ENCODE assay signal across 10 cellular contexts in the genomic region with DNA sequence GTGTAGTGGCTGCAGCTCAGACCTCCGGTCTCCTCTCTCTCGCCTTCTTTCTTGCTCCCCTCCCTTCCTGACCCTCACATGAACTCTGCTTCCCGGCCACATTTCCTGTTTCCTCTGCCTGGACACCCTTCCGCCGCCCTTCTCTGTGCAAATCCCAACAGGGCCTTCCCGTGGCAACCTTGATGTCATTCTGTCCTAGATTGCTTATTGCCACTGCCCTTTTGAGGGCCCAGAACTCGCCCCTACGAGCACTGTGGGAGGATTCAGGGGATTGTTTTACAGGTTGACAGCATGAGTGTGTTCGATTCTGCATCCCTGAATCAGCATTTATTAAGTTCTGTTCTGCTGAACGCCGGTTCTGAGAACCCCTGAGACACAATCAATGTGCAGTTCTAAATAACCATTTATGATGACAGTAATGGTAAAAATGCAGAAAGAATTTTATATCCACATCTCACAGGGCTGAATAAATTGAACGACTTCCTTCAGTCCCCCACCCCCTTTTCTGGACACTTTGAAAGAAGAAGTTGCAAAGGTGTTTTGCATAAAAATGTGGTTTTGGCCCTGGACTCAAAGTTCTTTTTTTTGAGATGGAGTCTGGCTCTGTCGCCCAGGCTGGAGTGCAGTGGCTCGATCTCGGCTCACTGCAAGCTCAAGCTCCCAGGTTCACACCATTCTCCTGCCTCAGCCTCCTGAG. TPM values are rescaled to one million over a fixed set of nuclear protein-coding genes. Genes with fewer than 3 reads are reported as not detected.
DNase-seq lines count a peak whose midpoint lies in the region; ATAC-seq, FAIRE-seq and TF ChIP-seq lines count a peak whose summit lies in the region.
"Had no signal": no experiment of that assay in that cellular context is flagged by ENCODE, and none has a peak within 500 bp of the region (broad histone marks: within the 10 kb centered on the region; RNA-seq: fewer than 3 reads in every experiment).

No MANE protein-coding gene starts in this region.

- no peak overlapping the region for H3K4me2 ChIP-seq in A549

- peaks cover 0 to 2% (median 0%) of the 10 kb centered on the region in 7 donors for H3K9me3 Mint-ChIP-seq in naive B cell
- H3K9me3 Mint-ChIP-seq in activated CD8-positive, alpha-beta memory T cell treated with anti-CD3 and anti-CD28 coated beads, Interleukin-2, amount 10 ng/mL, durations not matched to agents 7 days and 5 days (ENCODE audit: low read depth) = no peaks in the 10 kb centered on the region

- no peak for FAIRE-seq in A549 (lab: Jason Lieb, UNC)

- H3K27ac ChIP-seq in A549 = no peak overlapping the region
- no peak overlapping the region for H3K27ac ChIP-seq in duodenal mucosa (ENCODE audit: low read depth, low read length)

- 66% methylated on average over 15 of the region's 15 CpGs for WGBS in A549 (ENCODE audit: missing lambda C conversion rate)

- no peak for TF ChIP-seq EP300 in A549 (IDR thresholded peaks at IDR 0.05)

- H3K4me1 ChIP-seq in A549 (no peaks in the 10 kb centered on the region), duodenal mucosa (ENCODE audit: control insufficient read depth in 1 of 2, insufficient read depth in 2 of 2, low read length in 2 of 2) (peaks cover 11 to 20% of the 10 kb centered on the region in 2 donors)

- H3K4me3 Mint-ChIP-seq in naive B cell = peak overlapping the region; percentile 12 to 91 (median 81)
- no peak overlapping the region for H3K4me3 Mint-ChIP-seq in activated CD8-positive, alpha-beta memory T cell treated with anti-CD3 and anti-CD28 coated beads, Interleukin-2, amount 10 ng/mL, durations not matched to agents 7 days and 5 days

- no peak for DNase-seq in A549 (ENCODE audit: low read depth in 1 of 2, low spot score in 1 of 2)
- peak; percentile 31 for DNase-seq in MV-4-11 (lab: John Stamatoyannopoulos, UW)
- DNase-seq in naive B cell = peak; percentile 51
- DNase-seq in activated CD8-positive, alpha-beta memory T cell treated with anti-CD3 and anti-CD28 coated beads, Interleukin-2, amount 10 ng/mL, durations not matched to agents 7 days and 5 days = no peak
- DNase-seq in NCI-H1417 treated with DMSO at 0.1 percent for 48 hours (lab: John Stamatoyannopoulos, UW) = no peak
- DNase-seq in NCI-H2227 treated with DMSO at 0.1 percent for 48 hours (lab: John Stamatoyannopoulos, UW) = no peak
- DNase-seq in COLO829 (ENCODE audit: low spot score) = no peak
- DNase-seq: caudate nucleus had no signal

- no peak for TF ChIP-seq CTCF in A549 (IDR thresholded peaks at IDR 0.05)

- ATAC-seq in A549 (no peak), naive B cell (ENCODE audit: low read depth in 2 of 2) (peak; percentile 89)
- no peak for ATAC-seq in activated CD8-positive, alpha-beta memory T cell treated with anti-CD3 and anti-CD28 coated beads, Interleukin-2, amount 10 ng/mL, durations not matched to agents 7 days and 5 days

- no peaks in the 10 kb centered on the region for H3K27me3 ChIP-seq in duodenal mucosa (ENCODE audit: control insufficient read depth in 1 of 2, insufficient read depth in 2 of 2, low read length in 2 of 2)
- H3K27me3 ChIP-seq: tibial nerve had no signal

- CTCF ChIA-PET in A549 (lab: Yijun Ruan, JAX) = interaction anchor here (1.5 to 1.7 kb wide), 2 partner anchors 13 to 96 kb away, joined by 4 to 6 read pairs; no protein-coding TSS in a partner anchor
- CTCF ChIA-PET in activated CD8-positive, alpha-beta memory T cell treated with anti-CD3 and anti-CD28 coated beads, Interleukin-2, amount 10 ng/mL, durations not matched to agents 7 days and 5 days (lab: Charles Lee) = no interaction called here

- H3K9me3 ChIP-seq in A549 (no peaks in the 10 kb centered on the region), duodenal mucosa (ENCODE audit: control insufficient read depth in 1 of 2, low read length in 2 of 2) (no peaks in the 10 kb centered on the region)
- H3K9me3 ChIP-seq: tibial nerve had no signal

- TF ChIP-seq POLR2A in A549 (IDR thresholded peaks at IDR 0.05; ENCODE audit: low read length) = no peak

- POLR2A ChIA-PET in A549 (lab: Yijun Ruan, JAX) = no interaction called here

- H3K4me1 Mint-ChIP-seq in naive B cell = peaks cover 53 to 62% (median 59%) of the 10 kb centered on the region in 3 donors
- H3K4me1 Mint-ChIP-seq in activated CD8-positive, alpha-beta memory T cell treated with anti-CD3 and anti-CD28 coated beads, Interleukin-2, amount 10 ng/mL, durations not matched to agents 7 days and 5 days = peaks cover 9% of the 10 kb centered on the region

- H3K9ac ChIP-seq in duodenal mucosa (ENCODE audit: low read depth in 1 of 2, low read length in 2 of 2) = peak overlapping the region in 1 of 2 donors; percentile 15

- peaks cover 3 to 6% of the 10 kb centered on the region in 2 donors for H3K36me3 ChIP-seq in duodenal mucosa (ENCODE audit: control insufficient read depth in 1 of 2, insufficient read depth in 2 of 2, low read length in 2 of 2)
- H3K36me3 ChIP-seq: tibial nerve had no signal

- H3K4me3 ChIP-seq in A549 (no peak overlapping the region), duodenal mucosa (ENCODE audit: low read depth in 1 of 2, low read length in 2 of 2) (peak overlapping the region; percentile 29)

- no peaks in the 10 kb centered on the region for H3K27me3 Mint-ChIP-seq in naive B cell
- H3K27me3 Mint-ChIP-seq in activated CD8-positive, alpha-beta memory T cell treated with anti-CD3 and anti-CD28 coated beads, Interleukin-2, amount 10 ng/mL, durations not matched to agents 7 days and 5 days = peaks cover 3% of the 10 kb centered on the region

- no peak for TF ChIP-seq RAD21 in A549 (conservative IDR thresholded peaks at IDR 0.05 in 1 of 2, IDR thresholded peaks at IDR 0.05 in 1 of 2)

- peak overlapping the region; percentile 1 to 94 (median 86) for H3K27ac Mint-ChIP-seq in naive B cell
- no peak overlapping the region for H3K27ac Mint-ChIP-seq in activated CD8-positive, alpha-beta memory T cell treated with anti-CD3 and anti-CD28 coated beads, Interleukin-2, amount 10 ng/mL, durations not matched to agents 7 days and 5 days

- H3K36me3 Mint-ChIP-seq in naive B cell = no peaks in the 10 kb centered on the region
- no peaks in the 10 kb centered on the region for H3K36me3 Mint-ChIP-seq in activated CD8-positive, alpha-beta memory T cell treated with anti-CD3 and anti-CD28 coated beads, Interleukin-2, amount 10 ng/mL, durations not matched to agents 7 days and 5 days

TF ChIP-seq in A549, 52 proteins besides CTCF, POLR2A, EP300 and RAD21:
- TF ChIP-seq CBX8 (IDR thresholded peaks at IDR 0.05) (no peak), MAFK (IDR thresholded peaks at IDR 0.05; ENCODE audit: partially characterized antibody) (peak; percentile 65), BHLHE40 (IDR thresholded peaks at IDR 0.05; ENCODE audit: low read depth, low read length) (no peak)
TF ChIP-seq in A549: peak in this region for 1.

RNA-seq across cellular contexts. Expression of gene BATF2, which starts 6.4 kb away (rescaled TPM):
- polyA plus RNA-seq in A549 (2011; rRNA removed) = 0.67 and 0.79 TPM in 2 replicates
- polyA plus RNA-seq in A549 (2012; cell fraction: cytosol; rRNA removed) = 0.45 and 0.60 TPM in 2 replicates
- polyA plus RNA-seq in A549 (2012; cell fraction: nucleus; rRNA removed) = 0.55 and 0.83 TPM in 2 replicates
- polyA plus RNA-seq in A549 (2017; fragmentation: RNase III; extraction: RNeasy Plus Mini Kit Qiagen cat#74134 plus additional on column Dnase treatment) = 0.21 to 0.35 TPM (median 0.29 TPM) in 3 replicates
- polyA minus RNA-seq in A549 (2011; rRNA and poly(A)+ RNA removed) = 0.68 and 0.91 TPM in 2 replicates
- polyA plus RNA-seq in naive B cell (ENCODE audit: low read depth in 6 of 6) = 1 to 10 TPM in 3 of 6 donors, under 1 TPM in 2, not detected in 1; 0.13 to 2.9 (median 1.6) TPM
- under 1 TPM; 0.33 to 0.67 TPM for total RNA-seq in activated CD8-positive, alpha-beta memory T cell treated with anti-CD3 and anti-CD28 coated beads, Interleukin-2, amount 10 ng/mL, durations not matched to agents 7 days and 5 days

RNA-seq across cellular contexts. Expression of gene MAJIN, which starts 18.5 kb away (rescaled TPM):
- polyA plus RNA-seq in A549 (2011; rRNA removed) (0.12 and 0.24 TPM in 2 replicates), A549 (2017; fragmentation: RNase III; extraction: RNeasy Plus Mini Kit Qiagen cat#74134 plus additional on column Dnase treatment) (not detected in 3 replicates), naive B cell (ENCODE audit: low read depth in 6 of 6) (1 to 10 TPM in 2 of 6 donors, under 1 TPM in 2, not detected in 2; 0.48 to 1.7 (median 1.1) TPM)
- polyA plus RNA-seq in A549 (2012; cell fraction: cytosol; rRNA removed) = 0.04 TPM in 1 of 2 replicates, not detected in the other
- polyA plus RNA-seq in A549 (2012; cell fraction: nucleus; rRNA removed) = 0.12 TPM in 1 of 2 replicates, not detected in the other
- not detected in 2 replicates for polyA minus RNA-seq in A549 (2011; rRNA and poly(A)+ RNA removed)
- total RNA-seq in activated CD8-positive, alpha-beta memory T cell treated with anti-CD3 and anti-CD28 coated beads, Interleukin-2, amount 10 ng/mL, durations not matched to agents 7 days and 5 days = not detected
- total RNA-seq: tibial nerve had no signal

RNA-seq across cellular contexts. Expression of gene ARL2, which starts 23.6 kb away (rescaled TPM):
- 117 and 129 TPM in 2 replicates for polyA plus RNA-seq in A549 (2011; rRNA removed)
- polyA plus RNA-seq in A549 (2012; cell fraction: cytosol; rRNA removed) = 226 and 286 TPM in 2 replicates
- polyA plus RNA-seq in A549 (2012; cell fraction: nucleus; rRNA removed) = 174 and 199 TPM in 2 replicates
- 136 to 166 TPM (median 160 TPM) in 3 replicates for polyA plus RNA-seq in A549 (2017; fragmentation: RNase III; extraction: RNeasy Plus Mini Kit Qiagen cat#74134 plus additional on column Dnase treatment)
- 54.8 and 57.0 TPM in 2 replicates for polyA minus RNA-seq in A549 (2011; rRNA and poly(A)+ RNA removed)
- polyA plus RNA-seq in naive B cell (ENCODE audit: low read depth in 6 of 6) = 10 to 100 TPM; 45.9 to 74.0 (median 64.2) TPM
- 10 to 100 TPM; 74.1 to 86.9 TPM for total RNA-seq in activated CD8-positive, alpha-beta memory T cell treated with anti-CD3 and anti-CD28 coated beads, Interleukin-2, amount 10 ng/mL, durations not matched to agents 7 days and 5 days

RNA-seq across cellular contexts. Expression of gene SNX15, which starts 36.9 kb away (rescaled TPM):
- polyA plus RNA-seq in A549 (2011; rRNA removed) = 13.4 and 15.8 TPM in 2 replicates
- 24.4 and 25.9 TPM in 2 replicates for polyA plus RNA-seq in A549 (2012; cell fraction: cytosol; rRNA removed)
- 17.6 and 18.2 TPM in 2 replicates for polyA plus RNA-seq in A549 (2012; cell fraction: nucleus; rRNA removed)
- polyA plus RNA-seq in A549 (2017; fragmentation: RNase III; extraction: RNeasy Plus Mini Kit Qiagen cat#74134 plus additional on column Dnase treatment) = 17.0 to 18.4 TPM (median 17.7 TPM) in 3 replicates
- polyA minus RNA-seq in A549 (2011; rRNA and poly(A)+ RNA removed) = 7.9 and 9.5 TPM in 2 replicates
- 10 to 100 TPM; 11.7 to 18.3 (median 14.9) TPM for polyA plus RNA-seq in naive B cell (ENCODE audit: low read depth in 6 of 6)
- total RNA-seq in activated CD8-positive, alpha-beta memory T cell treated with anti-CD3 and anti-CD28 coated beads, Interleukin-2, amount 10 ng/mL, durations not matched to agents 7 days and 5 days = 10 to 100 TPM; 18.9 to 29.2 TPM

RNA-seq across cellular contexts. Expression of gene SAC3D1, which starts 50.6 kb away (rescaled TPM):
- polyA plus RNA-seq in A549 (2011; rRNA removed) = 9.4 and 12.9 TPM in 2 replicates
- polyA plus RNA-seq in A549 (2012; cell fraction: cytosol; rRNA removed) = 51.4 and 63.6 TPM in 2 replicates
- 48.8 and 84.3 TPM in 2 replicates for polyA plus RNA-seq in A549 (2012; cell fraction: nucleus; rRNA removed)
- 29.0 to 31.0 TPM (median 30.4 TPM) in 3 replicates for polyA plus RNA-seq in A549 (2017; fragmentation: RNase III; extraction: RNeasy Plus Mini Kit Qiagen cat#74134 plus additional on column Dnase treatment)
- 6.0 and 8.6 TPM in 2 replicates for polyA minus RNA-seq in A549 (2011; rRNA and poly(A)+ RNA removed)
- 1 to 10 TPM; 4.7 to 9.6 (median 6.4) TPM for polyA plus RNA-seq in naive B cell (ENCODE audit: low read depth in 6 of 6)
- total RNA-seq in activated CD8-positive, alpha-beta memory T cell treated with anti-CD3 and anti-CD28 coated beads, Interleukin-2, amount 10 ng/mL, durations not matched to agents 7 days and 5 days = 10 to 100 TPM; 24.3 to 27.2 TPM

Comparison
In these comparisons a context has a peak if more than half of its experiments do, and no peak if none do; other contexts are left out.
1. ATAC-seq: peak in naive B cell (2 of 2); none in A549 (0 of 2) and activated CD8-positive, alpha-beta memory T cell treated with anti-CD3 and anti-CD28 coated beads, Interleukin-2, amount 10 ng/mL, durations not matched to agents 7 days and 5 days (single experiment).
2. DNase-seq: peak in MV-4-11 (single experiment) and naive B cell (single experiment); none in A549 (0 of 2), activated CD8-positive, alpha-beta memory T cell treated with anti-CD3 and anti-CD28 coated beads, Interleukin-2, amount 10 ng/mL, durations not matched to agents 7 days and 5 days (single experiment), NCI-H1417 treated with DMSO at 0.1 percent for 48 hours (single experiment), NCI-H2227 treated with DMSO at 0.1 percent for 48 hours (single experiment) and COLO829 (single experiment).